In the genomic region with DNA sequence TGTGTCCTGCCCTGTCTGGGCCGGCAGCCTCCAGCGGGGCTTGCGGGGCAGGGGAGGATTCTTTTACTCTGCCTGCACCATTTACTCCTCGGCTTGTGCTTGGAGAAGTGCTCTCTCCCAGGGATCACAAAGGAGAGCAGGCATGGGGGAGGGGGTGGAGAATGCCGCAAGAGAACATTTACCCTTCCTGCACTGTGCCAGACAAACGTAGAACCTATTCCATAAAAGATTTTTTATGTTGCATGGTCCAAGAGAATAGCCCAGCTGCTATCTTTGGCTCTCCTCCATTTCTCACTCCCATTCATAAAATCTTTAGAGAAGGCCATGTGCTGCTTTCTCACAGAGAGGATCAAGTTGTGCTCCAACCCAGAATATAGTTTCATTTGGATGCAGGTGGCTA, we compare ENCODE assay signal across 17 cellular contexts.
A peak's percentile ranks its signal among the peaks of the same experiment; 100 is the strongest.
DNase-seq lines count a peak whose midpoint lies in the region; ATAC-seq and TF ChIP-seq lines count a peak whose summit lies in the region.
"Had no signal": no experiment of that assay in that cellular context is flagged by ENCODE, and none has a peak within 500 bp of the region (broad histone marks: within the 10 kb centered on the region; RNA-seq: fewer than 3 reads in every experiment).

No MANE protein-coding gene starts in this region.

- H3K27ac Mint-ChIP-seq in brain, result peak overlapping the region; percentile 48 to 88 (median 68)
- no peak overlapping the region for H3K27ac Mint-ChIP-seq in activated CD8-positive, alpha-beta memory T cell treated with anti-CD3 and anti-CD28 coated beads, Interleukin-2, amount 10 ng/mL, durations not matched to agents 7 days and 5 days
- no peak overlapping the region for H3K27ac Mint-ChIP-seq in CD8-positive, alpha-beta memory T cell
- H3K27ac Mint-ChIP-seq: activated CD8-positive, alpha-beta T cell treated with anti-CD3 and anti-CD28 coated beads for 36 hours; stimulated activated naive CD8-positive, alpha-beta T cell treated with anti-CD3 and anti-CD28 coated beads, Interleukin-15, Interleukin-2, amounts not matched to agents 100 ng/mL and 50 ng/mL, for 24 hours had no signal

- no peaks in the 10 kb centered on the region for H3K27me3 ChIP-seq in CD8-positive, alpha-beta memory T cell (ENCODE audit: insufficient read depth, low read length, poor library complexity, severe bottlenecking)
- H3K27me3 ChIP-seq: heart right ventricle, uterus had no signal

- peaks cover under 1 to 15% (median 8%) of the 10 kb centered on the region in 5 experiments for H3K9me3 Mint-ChIP-seq in brain
- H3K9me3 Mint-ChIP-seq in activated CD8-positive, alpha-beta memory T cell treated with anti-CD3 and anti-CD28 coated beads, Interleukin-2, amount 10 ng/mL, durations not matched to agents 7 days and 5 days (ENCODE audit: low read depth), result no peaks in the 10 kb centered on the region
- H3K9me3 Mint-ChIP-seq in CD8-positive, alpha-beta memory T cell, result no peaks in the 10 kb centered on the region
- H3K9me3 Mint-ChIP-seq: activated CD8-positive, alpha-beta T cell treated with anti-CD3 and anti-CD28 coated beads for 36 hours; stimulated activated naive CD8-positive, alpha-beta T cell treated with anti-CD3 and anti-CD28 coated beads, Interleukin-15, Interleukin-2, amounts not matched to agents 100 ng/mL and 50 ng/mL, for 24 hours had no signal

- H3K27ac ChIP-seq in CD8-positive, alpha-beta memory T cell (ENCODE audit: low read depth, low read length), result no peak overlapping the region
- H3K27ac ChIP-seq: epithelial cell of prostate, heart right ventricle, uterus had no signal

- no peak for ATAC-seq in activated CD8-positive, alpha-beta memory T cell treated with anti-CD3 and anti-CD28 coated beads, Interleukin-2, amount 10 ng/mL, durations not matched to agents 7 days and 5 days
- ATAC-seq in GM21786 (IDR thresholded peaks at IDR 0.05; ENCODE audit: unreplicated experiment), result no peak
- ATAC-seq: activated CD8-positive, alpha-beta T cell treated with anti-CD3 and anti-CD28 coated beads for 36 hours; Panc1 had no signal

- peak overlapping the region in 1 of 5 experiments; percentile 1 for H3K4me3 Mint-ChIP-seq in brain
- no peak overlapping the region for H3K4me3 Mint-ChIP-seq in activated CD8-positive, alpha-beta memory T cell treated with anti-CD3 and anti-CD28 coated beads, Interleukin-2, amount 10 ng/mL, durations not matched to agents 7 days and 5 days
- no peak overlapping the region for H3K4me3 Mint-ChIP-seq in CD8-positive, alpha-beta memory T cell
- H3K4me3 Mint-ChIP-seq: activated CD8-positive, alpha-beta T cell treated with anti-CD3 and anti-CD28 coated beads for 36 hours; stimulated activated naive CD8-positive, alpha-beta T cell treated with anti-CD3 and anti-CD28 coated beads, Interleukin-15, Interleukin-2, amounts not matched to agents 100 ng/mL and 50 ng/mL, for 24 hours had no signal

- no peaks in the 10 kb centered on the region for H3K4me1 ChIP-seq in CD8-positive, alpha-beta memory T cell (ENCODE audit: insufficient read depth, low read length)
- H3K4me1 ChIP-seq: uterus had no signal

- POLR2A ChIA-PET in CD8-positive, alpha-beta memory T cell (lab: Charles Lee), result no interaction called here

- H3K4me3 ChIP-seq in CD8-positive, alpha-beta memory T cell (ENCODE audit: low read length), result no peak overlapping the region
- H3K4me3 ChIP-seq: heart right ventricle, uterus had no signal

- H3K36me3 ChIP-seq in CD8-positive, alpha-beta memory T cell (ENCODE audit: insufficient read depth, low read length), result no peaks in the 10 kb centered on the region
- H3K36me3 ChIP-seq: heart right ventricle, uterus had no signal

- H3K27me3 Mint-ChIP-seq in brain, result peaks cover 3% of the 10 kb centered on the region
- H3K27me3 Mint-ChIP-seq in activated CD8-positive, alpha-beta memory T cell treated with anti-CD3 and anti-CD28 coated beads, Interleukin-2, amount 10 ng/mL, durations not matched to agents 7 days and 5 days, result peaks cover 2% of the 10 kb centered on the region
- H3K27me3 Mint-ChIP-seq in CD8-positive, alpha-beta memory T cell, result peaks cover 8 to 15% of the 10 kb centered on the region in 2 donors

- TF ChIP-seq CTCF in brain (conservative IDR thresholded peaks at IDR 0.05), result no peak

- H3K4me1 Mint-ChIP-seq in brain, result peaks cover 35% of the 10 kb centered on the region
- no peaks in the 10 kb centered on the region for H3K4me1 Mint-ChIP-seq in activated CD8-positive, alpha-beta memory T cell treated with anti-CD3 and anti-CD28 coated beads, Interleukin-2, amount 10 ng/mL, durations not matched to agents 7 days and 5 days
- no peaks in the 10 kb centered on the region for H3K4me1 Mint-ChIP-seq in CD8-positive, alpha-beta memory T cell

- no peaks in the 10 kb centered on the region for H3K36me3 Mint-ChIP-seq in brain
- H3K36me3 Mint-ChIP-seq in activated CD8-positive, alpha-beta memory T cell treated with anti-CD3 and anti-CD28 coated beads, Interleukin-2, amount 10 ng/mL, durations not matched to agents 7 days and 5 days, result no peaks in the 10 kb centered on the region
- H3K36me3 Mint-ChIP-seq in CD8-positive, alpha-beta memory T cell, result no peaks in the 10 kb centered on the region

- no peaks in the 10 kb centered on the region for H3K9me3 ChIP-seq in CD8-positive, alpha-beta memory T cell (ENCODE audit: low read length)
- H3K9me3 ChIP-seq: heart right ventricle, uterus had no signal

- DNase-seq in DMS79 (lab: John Stamatoyannopoulos, UW), result peak; percentile 18
- DNase-seq in NCI-H2107 (lab: John Stamatoyannopoulos, UW), result peak; percentile 90
- peak; percentile 49 for DNase-seq in myocyte (ENCODE audit: low read depth)
- no peak for DNase-seq in activated CD8-positive, alpha-beta memory T cell treated with anti-CD3 and anti-CD28 coated beads, Interleukin-2, amount 10 ng/mL, durations not matched to agents 7 days and 5 days
- no peak for DNase-seq in stimulated activated CD4-positive, alpha-beta T cell treated with anti-CD3 and anti-CD28 coated beads, Interleukin-15, amount 100 ng/mL, for 24 hours
- no peak for DNase-seq in CD8-positive, alpha-beta memory T cell
- DNase-seq: activated CD8-positive, alpha-beta T cell treated with anti-CD3 and anti-CD28 coated beads for 36 hours; GF-D8; heart right ventricle; kidney; NCI-H526 treated with DMSO at 0.1 percent for 48 hours; uterus had no signal

- CTCF ChIA-PET in activated CD8-positive, alpha-beta memory T cell treated with anti-CD3 and anti-CD28 coated beads, Interleukin-2, amount 10 ng/mL, durations not matched to agents 7 days and 5 days (lab: Charles Lee), result no interaction called here
- CTCF ChIA-PET in CD8-positive, alpha-beta memory T cell (lab: Charles Lee), result no interaction called here

Comparison
In these comparisons a context has a peak if more than half of its experiments do, and no peak if none do; other contexts are left out.
1. DNase-seq: peak in DMS79 (single experiment), NCI-H2107 (single experiment) and myocyte (single experiment); none in activated CD8-positive, alpha-beta memory T cell treated with anti-CD3 and anti-CD28 coated beads, Interleukin-2, amount 10 ng/mL, durations not matched to agents 7 days and 5 days (single experiment), stimulated activated CD4-positive, alpha-beta T cell treated with anti-CD3 and anti-CD28 coated beads, Interleukin-15, amount 100 ng/mL, for 24 hours (single experiment) and CD8-positive, alpha-beta memory T cell (0 of 5).
2. H3K27ac Mint-ChIP-seq: peak in brain (5 of 5); none in activated CD8-positive, alpha-beta memory T cell treated with anti-CD3 and anti-CD28 coated beads, Interleukin-2, amount 10 ng/mL, durations not matched to agents 7 days and 5 days (single experiment) and CD8-positive, alpha-beta memory T cell (0 of 8).